ENCODE assay signal across 1 cellular context in the genomic region with DNA sequence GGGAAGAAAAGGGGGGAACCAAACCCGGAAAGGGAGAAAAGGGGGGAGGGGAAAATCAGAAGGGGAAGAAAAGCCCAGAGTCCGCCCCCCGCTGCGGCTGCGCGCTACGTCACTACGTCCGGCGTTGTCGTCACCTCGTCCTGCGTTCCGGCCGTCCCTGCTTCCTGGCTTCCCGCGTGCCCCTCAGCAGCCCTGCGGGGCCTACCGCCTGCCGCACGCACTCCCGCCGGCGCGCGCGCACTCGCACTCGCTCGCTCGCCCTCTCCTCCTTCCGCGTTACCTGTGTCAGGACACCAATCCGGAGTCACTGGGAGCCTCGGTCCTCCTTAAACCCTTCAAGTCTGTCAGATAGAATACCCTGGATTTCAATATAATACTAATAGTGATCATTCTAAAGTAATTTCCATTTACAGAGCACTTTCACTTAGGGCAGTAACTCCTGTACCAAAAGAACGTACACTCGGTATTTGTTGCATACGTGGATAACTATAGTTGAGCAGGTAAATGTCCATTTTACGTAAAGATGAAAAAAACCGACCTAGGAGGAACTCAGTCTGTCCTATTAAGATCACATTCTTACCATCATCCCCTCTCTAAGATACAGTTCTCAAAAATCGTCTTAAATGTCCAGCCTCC.
TF ChIP-seq lines count a peak whose summit lies in the region.

A gene (minus strand): TSS at position 113 of the 636 bp plus-strand sequence. CDS start 120,615 bp downstream, outside the sequence.

TF ChIP-seq in HepG2, 621 proteins besides CTCF, POLR2A, EP300 and RAD21 (continued from another document and continues in another):
- TF ChIP-seq, protein P1, sequence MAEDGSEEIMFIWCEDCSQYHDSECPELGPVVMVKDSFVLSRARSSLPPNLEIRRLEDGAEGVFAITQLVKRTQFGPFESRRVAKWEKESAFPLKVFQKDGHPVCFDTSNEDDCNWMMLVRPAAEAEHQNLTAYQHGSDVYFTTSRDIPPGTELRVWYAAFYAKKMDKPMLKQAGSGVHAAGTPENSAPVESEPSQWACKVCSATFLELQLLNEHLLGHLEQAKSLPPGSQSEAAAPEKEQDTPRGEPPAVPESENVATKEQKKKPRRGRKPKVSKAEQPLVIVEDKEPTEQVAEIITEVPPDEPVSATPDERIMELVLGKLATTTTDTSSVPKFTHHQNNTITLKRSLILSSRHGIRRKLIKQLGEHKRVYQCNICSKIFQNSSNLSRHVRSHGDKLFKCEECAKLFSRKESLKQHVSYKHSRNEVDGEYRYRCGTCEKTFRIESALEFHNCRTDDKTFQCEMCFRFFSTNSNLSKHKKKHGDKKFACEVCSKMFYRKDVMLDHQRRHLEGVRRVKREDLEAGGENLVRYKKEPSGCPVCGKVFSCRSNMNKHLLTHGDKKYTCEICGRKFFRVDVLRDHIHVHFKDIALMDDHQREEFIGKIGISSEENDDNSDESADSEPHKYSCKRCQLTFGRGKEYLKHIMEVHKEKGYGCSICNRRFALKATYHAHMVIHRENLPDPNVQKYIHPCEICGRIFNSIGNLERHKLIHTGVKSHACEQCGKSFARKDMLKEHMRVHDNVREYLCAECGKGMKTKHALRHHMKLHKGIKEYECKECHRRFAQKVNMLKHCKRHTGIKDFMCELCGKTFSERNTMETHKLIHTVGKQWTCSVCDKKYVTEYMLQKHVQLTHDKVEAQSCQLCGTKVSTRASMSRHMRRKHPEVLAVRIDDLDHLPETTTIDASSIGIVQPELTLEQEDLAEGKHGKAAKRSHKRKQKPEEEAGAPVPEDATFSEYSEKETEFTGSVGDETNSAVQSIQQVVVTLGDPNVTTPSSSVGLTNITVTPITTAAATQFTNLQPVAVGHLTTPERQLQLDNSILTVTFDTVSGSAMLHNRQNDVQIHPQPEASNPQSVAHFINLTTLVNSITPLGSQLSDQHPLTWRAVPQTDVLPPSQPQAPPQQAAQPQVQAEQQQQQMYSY (CRISPR knock-in tag; IDR thresholded peaks at IDR 0.05): no peak; the same call in 1 of the 2 replicates
- TF ChIP-seq CREB1 (IDR thresholded peaks at IDR 0.05): peak; percentile 96
- peak; percentile 79 for TF ChIP-seq CREB1 (CRISPR knock-in tag; IDR thresholded peaks at IDR 0.05)
- no peak for TF ChIP-seq KLF9 (CRISPR knock-in tag; IDR thresholded peaks at IDR 0.05; ENCODE audit: low read depth)
- TF ChIP-seq, protein P2, sequence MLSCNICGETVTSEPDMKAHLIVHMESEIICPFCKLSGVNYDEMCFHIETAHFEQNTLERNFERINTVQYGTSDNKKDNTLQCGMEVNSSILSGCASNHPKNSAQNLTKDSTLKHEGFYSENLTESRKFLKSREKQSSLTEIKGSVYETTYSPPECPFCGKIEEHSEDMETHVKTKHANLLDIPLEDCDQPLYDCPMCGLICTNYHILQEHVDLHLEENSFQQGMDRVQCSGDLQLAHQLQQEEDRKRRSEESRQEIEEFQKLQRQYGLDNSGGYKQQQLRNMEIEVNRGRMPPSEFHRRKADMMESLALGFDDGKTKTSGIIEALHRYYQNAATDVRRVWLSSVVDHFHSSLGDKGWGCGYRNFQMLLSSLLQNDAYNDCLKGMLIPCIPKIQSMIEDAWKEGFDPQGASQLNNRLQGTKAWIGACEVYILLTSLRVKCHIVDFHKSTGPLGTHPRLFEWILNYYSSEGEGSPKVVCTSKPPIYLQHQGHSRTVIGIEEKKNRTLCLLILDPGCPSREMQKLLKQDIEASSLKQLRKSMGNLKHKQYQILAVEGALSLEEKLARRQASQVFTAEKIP (CRISPR knock-in tag; IDR thresholded peaks at IDR 0.05; ENCODE audit: borderline replicate concordance): no peak
- peak; percentile 35; the same call in 1 of the 2 replicates for TF ChIP-seq NAIF1 (CRISPR knock-in tag; IDR thresholded peaks at IDR 0.05; ENCODE audit: borderline replicate concordance)
- TF ChIP-seq SYNCRIP (IDR thresholded peaks at IDR 0.05; ENCODE audit: insufficient read depth, low read depth, low read length): no peak
- TF ChIP-seq, protein P3, sequence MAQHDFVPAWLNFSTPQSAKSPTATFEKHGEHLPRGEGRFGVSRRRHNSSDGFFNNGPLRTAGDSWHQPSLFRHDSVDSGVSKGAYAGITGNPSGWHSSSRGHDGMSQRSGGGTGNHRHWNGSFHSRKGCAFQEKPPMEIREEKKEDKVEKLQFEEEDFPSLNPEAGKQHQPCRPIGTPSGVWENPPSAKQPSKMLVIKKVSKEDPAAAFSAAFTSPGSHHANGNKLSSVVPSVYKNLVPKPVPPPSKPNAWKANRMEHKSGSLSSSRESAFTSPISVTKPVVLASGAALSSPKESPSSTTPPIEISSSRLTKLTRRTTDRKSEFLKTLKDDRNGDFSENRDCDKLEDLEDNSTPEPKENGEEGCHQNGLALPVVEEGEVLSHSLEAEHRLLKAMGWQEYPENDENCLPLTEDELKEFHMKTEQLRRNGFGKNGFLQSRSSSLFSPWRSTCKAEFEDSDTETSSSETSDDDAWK (CRISPR knock-in tag; IDR thresholded peaks at IDR 0.05): no peak
- TF ChIP-seq SALL2 (CRISPR knock-in tag; IDR thresholded peaks at IDR 0.05): no peak; the same call in 1 of the 2 replicates
- TF ChIP-seq, protein P4, sequence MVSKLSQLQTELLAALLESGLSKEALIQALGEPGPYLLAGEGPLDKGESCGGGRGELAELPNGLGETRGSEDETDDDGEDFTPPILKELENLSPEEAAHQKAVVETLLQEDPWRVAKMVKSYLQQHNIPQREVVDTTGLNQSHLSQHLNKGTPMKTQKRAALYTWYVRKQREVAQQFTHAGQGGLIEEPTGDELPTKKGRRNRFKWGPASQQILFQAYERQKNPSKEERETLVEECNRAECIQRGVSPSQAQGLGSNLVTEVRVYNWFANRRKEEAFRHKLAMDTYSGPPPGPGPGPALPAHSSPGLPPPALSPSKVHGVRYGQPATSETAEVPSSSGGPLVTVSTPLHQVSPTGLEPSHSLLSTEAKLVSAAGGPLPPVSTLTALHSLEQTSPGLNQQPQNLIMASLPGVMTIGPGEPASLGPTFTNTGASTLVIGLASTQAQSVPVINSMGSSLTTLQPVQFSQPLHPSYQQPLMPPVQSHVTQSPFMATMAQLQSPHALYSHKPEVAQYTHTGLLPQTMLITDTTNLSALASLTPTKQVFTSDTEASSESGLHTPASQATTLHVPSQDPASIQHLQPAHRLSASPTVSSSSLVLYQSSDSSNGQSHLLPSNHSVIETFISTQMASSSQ (IDR thresholded peaks at IDR 0.05; ENCODE audit: low read depth): no peak
- TF ChIP-seq, protein P4 (CRISPR knock-in tag; IDR thresholded peaks at IDR 0.05; ENCODE audit: borderline replicate concordance): no peak
- TF ChIP-seq, protein P5, sequence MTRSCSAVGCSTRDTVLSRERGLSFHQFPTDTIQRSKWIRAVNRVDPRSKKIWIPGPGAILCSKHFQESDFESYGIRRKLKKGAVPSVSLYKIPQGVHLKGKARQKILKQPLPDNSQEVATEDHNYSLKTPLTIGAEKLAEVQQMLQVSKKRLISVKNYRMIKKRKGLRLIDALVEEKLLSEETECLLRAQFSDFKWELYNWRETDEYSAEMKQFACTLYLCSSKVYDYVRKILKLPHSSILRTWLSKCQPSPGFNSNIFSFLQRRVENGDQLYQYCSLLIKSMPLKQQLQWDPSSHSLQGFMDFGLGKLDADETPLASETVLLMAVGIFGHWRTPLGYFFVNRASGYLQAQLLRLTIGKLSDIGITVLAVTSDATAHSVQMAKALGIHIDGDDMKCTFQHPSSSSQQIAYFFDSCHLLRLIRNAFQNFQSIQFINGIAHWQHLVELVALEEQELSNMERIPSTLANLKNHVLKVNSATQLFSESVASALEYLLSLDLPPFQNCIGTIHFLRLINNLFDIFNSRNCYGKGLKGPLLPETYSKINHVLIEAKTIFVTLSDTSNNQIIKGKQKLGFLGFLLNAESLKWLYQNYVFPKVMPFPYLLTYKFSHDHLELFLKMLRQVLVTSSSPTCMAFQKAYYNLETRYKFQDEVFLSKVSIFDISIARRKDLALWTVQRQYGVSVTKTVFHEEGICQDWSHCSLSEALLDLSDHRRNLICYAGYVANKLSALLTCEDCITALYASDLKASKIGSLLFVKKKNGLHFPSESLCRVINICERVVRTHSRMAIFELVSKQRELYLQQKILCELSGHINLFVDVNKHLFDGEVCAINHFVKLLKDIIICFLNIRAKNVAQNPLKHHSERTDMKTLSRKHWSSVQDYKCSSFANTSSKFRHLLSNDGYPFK (CRISPR knock-in tag; IDR thresholded peaks at IDR 0.05; ENCODE audit: borderline replicate concordance): peak; percentile 72
- 0 out of 2 replicates have a peak, but pooled peaks have one; percentile 70 for TF ChIP-seq PCBP1 (IDR thresholded peaks at IDR 0.05; ENCODE audit: borderline replicate concordance, low read depth, low read length)
- TF ChIP-seq TBL1XR1 (IDR thresholded peaks at IDR 0.05; ENCODE audit: borderline replicate concordance, low read length, partially characterized antibody): no peak
- TF ChIP-seq ZFP90 (CRISPR knock-in tag; IDR thresholded peaks at IDR 0.05; ENCODE audit: borderline replicate concordance): peak; percentile 43; the same call in 1 of the 2 replicates
- TF ChIP-seq MTF2 (CRISPR knock-in tag; IDR thresholded peaks at IDR 0.05; ENCODE audit: borderline replicate concordance): no peak
- TF ChIP-seq, protein P6, sequence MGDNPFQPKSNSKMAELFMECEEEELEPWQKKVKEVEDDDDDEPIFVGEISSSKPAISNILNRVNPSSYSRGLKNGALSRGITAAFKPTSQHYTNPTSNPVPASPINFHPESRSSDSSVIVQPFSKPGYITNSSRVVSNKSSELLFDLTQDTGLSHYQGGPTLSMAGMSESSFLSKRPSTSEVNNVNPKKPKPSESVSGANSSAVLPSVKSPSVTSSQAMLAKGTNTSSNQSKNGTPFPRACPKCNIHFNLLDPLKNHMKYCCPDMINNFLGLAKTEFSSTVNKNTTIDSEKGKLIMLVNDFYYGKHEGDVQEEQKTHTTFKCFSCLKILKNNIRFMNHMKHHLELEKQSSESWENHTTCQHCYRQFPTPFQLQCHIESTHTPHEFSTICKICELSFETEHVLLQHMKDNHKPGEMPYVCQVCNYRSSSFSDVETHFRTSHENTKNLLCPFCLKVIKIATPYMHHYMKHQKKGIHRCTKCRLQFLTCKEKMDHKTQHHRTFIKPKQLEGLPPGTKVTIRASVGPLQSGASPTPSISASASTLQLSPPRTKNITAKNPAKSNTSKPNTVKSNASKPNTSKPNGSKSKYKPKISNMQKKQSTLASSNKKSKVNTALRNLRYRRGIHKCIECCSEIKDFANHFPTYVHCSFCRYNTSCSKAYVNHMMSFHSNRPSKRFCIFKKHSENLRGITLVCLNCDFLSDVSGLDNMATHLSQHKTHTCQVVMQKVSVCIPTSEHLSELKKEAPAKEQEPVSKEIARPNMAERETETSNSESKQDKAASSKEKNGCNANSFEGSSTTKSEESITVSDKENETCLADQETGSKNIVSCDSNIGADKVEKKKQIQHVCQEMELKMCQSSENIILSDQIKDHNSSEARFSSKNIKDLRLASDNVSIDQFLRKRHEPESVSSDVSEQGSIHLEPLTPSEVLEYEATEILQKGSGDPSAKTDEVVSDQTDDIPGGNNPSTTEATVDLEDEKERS (CRISPR knock-in tag; IDR thresholded peaks at IDR 0.05): no peak
